Comparison of ENCODE assay signal across 19 cellular contexts in genomic region chr1:229535226-229535625, GRCh38. TPM values are rescaled to one million over a fixed set of nuclear protein-coding genes. Genes with fewer than 3 reads are reported as not detected.
DNase-seq lines count a peak whose midpoint lies in the region; ATAC-seq and TF ChIP-seq lines count a peak whose summit lies in the region.
"Had no signal": no experiment of that assay in that cellular context is flagged by ENCODE, and none has a peak within 500 bp of the region (broad histone marks: within the 10 kb centered on the region; RNA-seq: fewer than 3 reads in every experiment).

No MANE protein-coding gene starts in this region.

- POLR2A ChIA-PET in activated CD4-positive, alpha-beta T cell treated with anti-CD3 and anti-CD28 coated beads for 36 hours (lab: Charles Lee), result no interaction called here

- no peak overlapping the region for H3K4me3 ChIP-seq in dorsolateral prefrontal cortex
- H3K4me3 ChIP-seq: HAP-1, SJCRH30 had no signal

- H3K4me1 Mint-ChIP-seq in activated CD4-positive, alpha-beta T cell treated with anti-CD3 and anti-CD28 coated beads for 36 hours, result no peaks in the 10 kb centered on the region
- H3K4me1 Mint-ChIP-seq: B cell had no signal

- no peaks in the 10 kb centered on the region for H3K27me3 Mint-ChIP-seq in activated CD4-positive, alpha-beta T cell treated with anti-CD3 and anti-CD28 coated beads for 36 hours
- H3K27me3 Mint-ChIP-seq: B cell had no signal

- no peak for TF ChIP-seq CTCF in dorsolateral prefrontal cortex (IDR thresholded peaks at IDR 0.05 in 54 of 56, conservative IDR thresholded peaks at IDR 0.05 in 2 of 56; ENCODE audit: low read depth in 1 of 56, partially characterized antibody in 56 of 56)

- CTCF ChIA-PET in activated CD4-positive, alpha-beta T cell treated with anti-CD3 and anti-CD28 coated beads for 36 hours (lab: Charles Lee), result interaction anchor here (1.4 kb wide), 1 partner anchor 14 kb away, joined by 4 read pairs; no protein-coding TSS in a partner anchor

- H3K27ac ChIP-seq in dorsolateral prefrontal cortex, result peak overlapping the region in 45 of 59 donors; percentile 2 to 79 (median 50)
- H3K27ac ChIP-seq: SJCRH30 had no signal

- intact Hi-C loops in activated CD4-positive, alpha-beta T cell treated with anti-CD3 and anti-CD28 coated beads for 36 hours (cut with DNase I, micrococcal nuclease), result no loop called here
- intact Hi-C loops in dorsolateral prefrontal cortex (cut with DNase I), result no loop called here

- no peak overlapping the region for H3K27ac Mint-ChIP-seq in activated CD4-positive, alpha-beta T cell treated with anti-CD3 and anti-CD28 coated beads for 36 hours
- H3K27ac Mint-ChIP-seq: B cell had no signal

- no peak for DNase-seq in activated CD4-positive, alpha-beta T cell treated with anti-CD3 and anti-CD28 coated beads for 36 hours
- no peak for DNase-seq in activated CD4-positive, alpha-beta T cell treated with anti-CD3 and anti-CD28 coated beads for 4 hours
- peak; percentile 96 for DNase-seq in SK-MEL-5 (ENCODE audit: low read depth, low spot score)
- no peak for DNase-seq in dorsolateral prefrontal cortex
- DNase-seq in putamen (ENCODE audit: low spot score), result peak; percentile 46
- no peak for DNase-seq in NCI-H1092 (lab: John Stamatoyannopoulos, UW)
- no peak for DNase-seq in epidermal melanocyte (ENCODE audit: insufficient read length, low spot score)
- no peak for DNase-seq in HK-2 (ENCODE audit: unreplicated experiment)
- DNase-seq: COR-L47, DMS153, GF-D8, KBM-7, NCI-H1436 treated with DMSO at 0.1 percent for 48 hours, NCI-H2029, NCI-H345, NCI-H524 treated with DMSO at 0.1 percent for 48 hours, SJCRH30 had no signal

- H3K27me3 ChIP-seq in dorsolateral prefrontal cortex, result no peaks in the 10 kb centered on the region
- H3K27me3 ChIP-seq: SJCRH30 had no signal

- peaks cover 43% of the 10 kb centered on the region for H3K36me3 Mint-ChIP-seq in activated CD4-positive, alpha-beta T cell treated with anti-CD3 and anti-CD28 coated beads for 36 hours (ENCODE audit: low read depth)

- in situ Hi-C loops in SK-MEL-5 (cut with HindIII; ENCODE audit: low pct_unique_long_range_greater_than_20kb, low sequenced_read_pairs), result no loop called here

- no peaks in the 10 kb centered on the region for H3K9me3 Mint-ChIP-seq in activated CD4-positive, alpha-beta T cell treated with anti-CD3 and anti-CD28 coated beads for 36 hours (ENCODE audit: low read depth)

- H3K4me3 Mint-ChIP-seq in activated CD4-positive, alpha-beta T cell treated with anti-CD3 and anti-CD28 coated beads for 36 hours, result no peak overlapping the region
- H3K4me3 Mint-ChIP-seq: B cell had no signal

- ATAC-seq in activated CD4-positive, alpha-beta T cell treated with anti-CD3 and anti-CD28 coated beads for 36 hours, result peak; percentile 47

RNA-seq across cellular contexts. Expression of gene ABCB10, which starts 23.3 kb away (rescaled TPM):
- total RNA-seq in activated CD4-positive, alpha-beta T cell treated with anti-CD3 and anti-CD28 coated beads for 36 hours, result 10 to 100 TPM; 18.4 to 30.1 TPM
- 17.8 and 20.0 TPM in 2 replicates for total RNA-seq in SK-MEL-5 (2014; rRNA removed; shearing (Covaris generic))
- 12.5 and 14.2 TPM in 2 replicates for polyA plus RNA-seq in SK-MEL-5 (2015; cell fraction: cytosol; rRNA removed)
- 16.3 and 20.3 TPM in 2 replicates for polyA plus RNA-seq in SK-MEL-5 (2015; cell fraction: nucleus; rRNA removed)
- total RNA-seq in dorsolateral prefrontal cortex, result 10 to 100 TPM in 118 of 120 experiments, 1 to 10 TPM in 2; 8.5 to 25.0 (median 15.5) TPM

RNA-seq across cellular contexts. Expression of gene NUP133, which starts 27.1 kb away (rescaled TPM):
- total RNA-seq in activated CD4-positive, alpha-beta T cell treated with anti-CD3 and anti-CD28 coated beads for 36 hours, result 10 to 100 TPM; 53.5 to 57.5 TPM
- 43.3 and 44.5 TPM in 2 replicates for total RNA-seq in SK-MEL-5 (2014; rRNA removed; shearing (Covaris generic))
- 19.3 and 32.2 TPM in 2 replicates for polyA plus RNA-seq in SK-MEL-5 (2015; cell fraction: cytosol; rRNA removed)
- 55.2 and 56.9 TPM in 2 replicates for polyA plus RNA-seq in SK-MEL-5 (2015; cell fraction: nucleus; rRNA removed)
- 10 to 100 TPM; 32.4 to 66.3 (median 46.5) TPM for total RNA-seq in dorsolateral prefrontal cortex

Comparison
In these comparisons a context has a peak if more than half of its experiments do, and no peak if none do; other contexts are left out.
1. DNase-seq: peak in SK-MEL-5 (single experiment) and putamen (single experiment); none in activated CD4-positive, alpha-beta T cell treated with anti-CD3 and anti-CD28 coated beads for 36 hours (single experiment), activated CD4-positive, alpha-beta T cell treated with anti-CD3 and anti-CD28 coated beads for 4 hours (0 of 2), dorsolateral prefrontal cortex (0 of 10), NCI-H1092 (single experiment), epidermal melanocyte (single experiment) and HK-2 (single experiment).